22 cellular contexts compared by ENCODE assay signal in genomic region chr18:2237706-2238105, GRCh38.
"Had no signal": no experiment of that assay in that cellular context is flagged by ENCODE, and none has a peak within 500 bp of the region (broad histone marks: within the 10 kb centered on the region; RNA-seq: fewer than 3 reads in every experiment).

No MANE protein-coding gene starts in this region.

- H3K27me3 ChIP-seq: brain microvascular endothelial cell, esophagus squamous epithelium had no signal

- H3K4me1 Mint-ChIP-seq: activated B cell treated with CpG ODN at 0.5 μM for 24 hours; activated CD4-positive, alpha-beta T cell treated with anti-CD3 and anti-CD28 coated beads, Interleukin-2, amount 10 ng/mL, durations not matched to agents 7 days and 5 days; activated naive CD8-positive, alpha-beta T cell treated with anti-CD3 and anti-CD28 coated beads for 36 hours; naive B cell had no signal

- DNase-seq: activated B cell treated with CpG ODN at 0.5 μM for 24 hours; activated CD4-positive, alpha-beta T cell treated with anti-CD3 and anti-CD28 coated beads, Interleukin-2, amount 10 ng/mL, durations not matched to agents 7 days and 5 days; activated CD8-positive, alpha-beta memory T cell treated with anti-CD3 and anti-CD28 coated beads, Interleukin-2, amount 50 U/mL, for 48 hours; activated gamma-delta T cell treated with Interleukin-2 at 50 U/mL for 16 hours; activated naive CD8-positive, alpha-beta T cell treated with anti-CD3 and anti-CD28 coated beads for 36 hours; brain microvascular endothelial cell; cerebellar nuclear complex; effector CD8-positive, alpha-beta T cell; esophagus squamous epithelium; foreskin fibroblast; glutamatergic neuron; midbrain; naive B cell; retina; stimulated activated CD4-positive, alpha-beta T cell treated with anti-CD3 and anti-CD28 coated beads, Interleukin-15, amount 100 ng/mL, for 24 hours; stimulated activated CD4-positive, alpha-beta T cell treated with anti-CD3 and anti-CD28 coated beads, Interleukin-4, amount 100 ng/mL, for 1 hour; stimulated activated naive CD4-positive, alpha-beta T cell; substantia nigra; T-helper 2 cell; transverse colon had no signal

- H2AFZ ChIP-seq: parathyroid adenoma had no signal

- H3K27ac ChIP-seq: brain microvascular endothelial cell, esophagus squamous epithelium, neutrophil, parathyroid adenoma, transverse colon had no signal

- H3K4me1 ChIP-seq: esophagus squamous epithelium, parathyroid adenoma, transverse colon had no signal

- H3K36me3 Mint-ChIP-seq: activated naive CD8-positive, alpha-beta T cell treated with anti-CD3 and anti-CD28 coated beads for 36 hours; naive B cell had no signal

- H3K9me3 Mint-ChIP-seq: activated B cell treated with CpG ODN at 0.5 μM for 24 hours; activated CD4-positive, alpha-beta T cell treated with anti-CD3 and anti-CD28 coated beads, Interleukin-2, amount 10 ng/mL, durations not matched to agents 7 days and 5 days; activated naive CD8-positive, alpha-beta T cell treated with anti-CD3 and anti-CD28 coated beads for 36 hours; naive B cell had no signal

- H3K4me3 ChIP-seq: esophagus squamous epithelium, transverse colon had no signal

- H3K27ac Mint-ChIP-seq: activated B cell treated with CpG ODN at 0.5 μM for 24 hours; activated CD4-positive, alpha-beta T cell treated with anti-CD3 and anti-CD28 coated beads, Interleukin-2, amount 10 ng/mL, durations not matched to agents 7 days and 5 days; activated naive CD8-positive, alpha-beta T cell treated with anti-CD3 and anti-CD28 coated beads for 36 hours; naive B cell had no signal

- H3K36me3 ChIP-seq: brain microvascular endothelial cell, esophagus squamous epithelium, neutrophil, transverse colon had no signal

- H3K79me2 ChIP-seq: parathyroid adenoma had no signal

- H3K9me3 ChIP-seq: esophagus squamous epithelium, neutrophil, transverse colon had no signal

- H3K4me3 Mint-ChIP-seq: activated B cell treated with CpG ODN at 0.5 μM for 24 hours; activated CD4-positive, alpha-beta T cell treated with anti-CD3 and anti-CD28 coated beads, Interleukin-2, amount 10 ng/mL, durations not matched to agents 7 days and 5 days; activated naive CD8-positive, alpha-beta T cell treated with anti-CD3 and anti-CD28 coated beads for 36 hours; naive B cell had no signal
